In the genomic region with DNA sequence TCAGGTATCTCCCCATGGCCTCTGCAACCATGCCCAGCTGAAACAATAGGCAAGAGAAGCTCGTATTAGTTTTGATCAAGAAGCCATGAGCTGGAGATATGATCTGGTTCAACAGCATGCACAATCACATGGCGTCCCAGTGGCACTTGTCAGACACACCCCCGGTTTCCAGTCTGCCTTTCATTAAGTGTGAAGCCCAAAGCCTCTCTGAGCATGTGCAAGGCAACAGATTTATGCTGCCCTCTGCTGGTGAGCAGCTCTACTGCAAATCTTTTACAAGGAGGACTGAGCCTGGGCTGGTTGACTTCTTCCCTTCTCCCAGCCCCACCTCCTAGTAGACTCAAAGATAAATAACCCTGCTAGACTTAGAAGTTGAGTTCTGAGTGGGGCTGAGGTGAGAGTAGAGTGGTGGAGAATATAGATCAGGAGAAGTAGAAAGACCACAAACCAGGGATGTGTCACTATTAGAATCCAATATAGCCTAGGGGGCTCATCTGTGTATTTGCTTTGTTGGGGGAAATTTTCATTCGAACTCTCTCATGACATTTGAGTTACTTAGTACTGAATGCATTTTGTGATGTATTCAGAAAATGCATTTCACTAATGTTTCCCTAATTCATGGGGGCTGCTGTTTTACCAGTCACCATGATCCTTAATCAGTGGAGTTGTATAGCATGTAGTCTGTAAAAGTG, we compare ENCODE assay signal across 8 cellular contexts.
A peak's percentile ranks its signal among the peaks of the same experiment; 100 is the strongest.
DNase-seq lines count a peak whose midpoint lies in the region; ATAC-seq and TF ChIP-seq lines count a peak whose summit lies in the region.

No MANE protein-coding gene starts in this region.

- TF ChIP-seq CTCF in 22Rv1 (IDR thresholded peaks at IDR 0.05), result peak; percentile 92
- peak; percentile 90 for TF ChIP-seq CTCF in astrocyte of the cerebellum (IDR thresholded peaks at IDR 0.05; ENCODE audit: low read depth, low read length, missing control alignments)

- DNase-seq in NCI-H1694 treated with DMSO at 0.1 percent for 48 hours (lab: John Stamatoyannopoulos, UW), result peak; percentile 67
- DNase-seq in T-helper 2 cell, result peak; percentile 3 to 75 (median 46)
- DNase-seq in astrocyte of the cerebellum (ENCODE audit: low read depth), result peak; percentile 67
- peak; percentile 74 for DNase-seq in iPS DF 4.7 (ENCODE audit: extremely low read depth, low spot score)
- peak; percentile 59 to 73 (median 59) for DNase-seq in stimulated activated CD4-positive, alpha-beta T cell treated with anti-CD3 and anti-CD28 coated beads, Interleukin-12 subunit alpha, Interleukin-12 subunit beta, amount 100 ng/mL, for 48 hours (ENCODE audit: low read depth in 2 of 3, low spot score in 1 of 3)

- no peak overlapping the region for H3K4me3 ChIP-seq in astrocyte of the cerebellum (ENCODE audit: low read depth, low read length)

- H3K27ac ChIP-seq in 22Rv1, result no peak overlapping the region

- ATAC-seq in GM18498 (IDR thresholded peaks at IDR 0.05; ENCODE audit: unreplicated experiment) (peak; percentile 97), HG02885 (IDR thresholded peaks at IDR 0.05; ENCODE audit: poor library complexity, unreplicated experiment) (peak; percentile 95)

- in situ Hi-C loops in astrocyte of the cerebellum (cut with HindIII; ENCODE audit: low sequenced_read_pairs), result no loop called here
